In the genomic region with DNA sequence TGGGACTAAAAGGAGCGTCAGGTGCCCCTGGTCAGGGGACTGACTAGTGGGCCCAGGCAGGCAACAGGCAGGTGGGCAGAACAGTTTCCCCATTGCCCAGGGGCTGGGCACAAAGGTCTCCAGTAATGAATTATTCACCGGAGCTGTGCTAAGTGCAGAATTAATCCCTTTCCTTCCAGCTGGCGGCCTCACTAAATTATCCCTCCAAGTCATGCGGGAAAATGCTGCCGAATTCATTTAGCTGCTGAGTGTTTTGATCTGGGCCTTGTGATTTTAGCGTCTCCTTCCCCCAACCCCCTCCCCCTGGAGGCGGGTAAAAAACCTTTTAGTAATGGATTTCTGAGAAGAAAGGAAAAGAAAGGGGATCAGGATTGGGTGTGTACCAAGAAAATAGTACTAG, we compare ENCODE assay signal across 26 cellular contexts. TPM values are rescaled to one million over a fixed set of nuclear protein-coding genes. Genes with fewer than 3 reads are reported as not detected.
DNase-seq lines count a peak whose midpoint lies in the region; FAIRE-seq and TF ChIP-seq lines count a peak whose summit lies in the region.
"Had no signal": no experiment of that assay in that cellular context is flagged by ENCODE, and none has a peak within 500 bp of the region (broad histone marks: within the 10 kb centered on the region; RNA-seq: fewer than 3 reads in every experiment).

No MANE protein-coding gene starts in this region.

- H4K20me1 ChIP-seq in neural cell (ENCODE audit: insufficient read depth) (no peaks in the 10 kb centered on the region), mammary epithelial cell (ENCODE audit: insufficient read depth, low read length) (no peaks in the 10 kb centered on the region)

- DNase-seq in D721Med (ENCODE audit: insufficient read length, low spot score): peak; percentile 72
- peak; percentile 20 for DNase-seq in NCI-H1694 (lab: John Stamatoyannopoulos, UW)
- peak; percentile 93 for DNase-seq in NCI-H82 (lab: John Stamatoyannopoulos, UW)
- DNase-seq in midbrain (lab: John Stamatoyannopoulos, UW): no peak
- no peak for DNase-seq in mammary epithelial cell
- DNase-seq in right atrium auricular region (ENCODE audit: low spot score): no peak
- no peak for DNase-seq in activated CD4-positive, alpha-beta memory T cell treated with anti-CD3 and anti-CD28 coated beads for 36 hours
- DNase-seq: BE2C; Calu3; CD4-positive, alpha-beta T cell; DND-41; HCEC 1CT; IMR-90; Karpas-422; MM.1S; NCI-H1092 treated with DMSO at 0.1 percent for 48 hours; NCI-H2029; NCI-H446 treated with DMSO at 0.1 percent for 48 hours; RPMI8226; SIG-M5 had no signal

- TF ChIP-seq CTCF in D721Med (IDR thresholded peaks at IDR 0.05; ENCODE audit: insufficient read depth, missing control alignments) (no peak), neural cell (IDR thresholded peaks at IDR 0.05; ENCODE audit: poor library complexity, severe bottlenecking) (no peak), mammary epithelial cell (conservative IDR thresholded peaks at IDR 0.05 in 1 of 2, IDR thresholded peaks at IDR 0.05 in 1 of 2; ENCODE audit: extremely low read depth in 1 of 2, insufficient read depth in 1 of 2, low read depth in 1 of 2, low read length in 2 of 2) (no peak), right atrium auricular region (IDR thresholded peaks at IDR 0.05) (no peak)

- H3K4me3 Mint-ChIP-seq in activated CD4-positive, alpha-beta memory T cell treated with anti-CD3 and anti-CD28 coated beads for 36 hours: no peak overlapping the region
- H3K4me3 Mint-ChIP-seq: CD4-positive, alpha-beta T cell had no signal

- no peaks in the 10 kb centered on the region for H3K36me3 ChIP-seq in neural cell (ENCODE audit: insufficient read depth, low read length)
- H3K36me3 ChIP-seq in mammary epithelial cell (ENCODE audit: insufficient read depth, low read length): no peaks in the 10 kb centered on the region
- H3K36me3 ChIP-seq in right atrium auricular region: no peaks in the 10 kb centered on the region
- H3K36me3 ChIP-seq: BE2C had no signal

- dilution Hi-C loops in mammary epithelial cell (cut with HindIII; ENCODE audit: low sequenced_read_pairs): loop anchor here (5.0 kb wide), 1 partner anchor 71 kb away; no protein-coding TSS in a partner anchor

- peak overlapping the region; percentile 17 for H3K4me3 ChIP-seq in neural cell (ENCODE audit: low read length)
- H3K4me3 ChIP-seq in mammary epithelial cell (replicated peaks in 1 of 3; ENCODE audit: insufficient read depth in 1 of 3, low read depth in 2 of 3, low read length in 3 of 3): no peak overlapping the region
- H3K4me3 ChIP-seq in right atrium auricular region: no peak overlapping the region

- no peak overlapping the region for H2AFZ ChIP-seq in neural cell (ENCODE audit: low read depth, low read length)
- H2AFZ ChIP-seq in mammary epithelial cell (ENCODE audit: low read depth, low read length): no peak overlapping the region

- intact Hi-C loops in mammary epithelial cell (cut with micrococcal nuclease): no loop called here
- intact Hi-C loops in activated CD4-positive, alpha-beta memory T cell treated with anti-CD3 and anti-CD28 coated beads for 36 hours (cut with micrococcal nuclease): no loop called here

- H3K79me2 ChIP-seq in neural cell (replicated peaks; ENCODE audit: insufficient read depth, low read length) (no peaks in the 10 kb centered on the region), mammary epithelial cell (ENCODE audit: insufficient read depth, low read length) (no peaks in the 10 kb centered on the region)

- TF ChIP-seq RAD21 in neural cell (conservative IDR thresholded peaks at IDR 0.05): peak; percentile 26

- no peaks in the 10 kb centered on the region for H3K9me2 ChIP-seq in neural cell (ENCODE audit: insufficient read depth, low read length)

- TF ChIP-seq EP300 in neural cell (conservative IDR thresholded peaks at IDR 0.05; ENCODE audit: poor library complexity, severe bottlenecking): no peak

- CTCF ChIA-PET in mammary epithelial cell (lab: Charles Lee; ENCODE audit: low non-redundant PET): no interaction called here
- CTCF ChIA-PET in activated CD4-positive, alpha-beta memory T cell treated with anti-CD3 and anti-CD28 coated beads for 36 hours (lab: Charles Lee): no interaction called here

- H3K36me3 Mint-ChIP-seq in activated CD4-positive, alpha-beta memory T cell treated with anti-CD3 and anti-CD28 coated beads for 36 hours: no peaks in the 10 kb centered on the region

- no peaks in the 10 kb centered on the region for H3K4me1 Mint-ChIP-seq in activated CD4-positive, alpha-beta memory T cell treated with anti-CD3 and anti-CD28 coated beads for 36 hours (ENCODE audit: low read depth)

- H3F3A ChIP-seq in neural cell (ENCODE audit: insufficient read depth, low read length, poor library complexity, severe bottlenecking): no peaks in the 10 kb centered on the region

- H3K9me3 Mint-ChIP-seq in activated CD4-positive, alpha-beta memory T cell treated with anti-CD3 and anti-CD28 coated beads for 36 hours: no peaks in the 10 kb centered on the region
- H3K9me3 Mint-ChIP-seq: CD4-positive, alpha-beta T cell had no signal

- no peak overlapping the region for H3K27ac Mint-ChIP-seq in activated CD4-positive, alpha-beta memory T cell treated with anti-CD3 and anti-CD28 coated beads for 36 hours
- H3K27ac Mint-ChIP-seq: CD4-positive, alpha-beta T cell had no signal

- POLR2A ChIA-PET in activated CD4-positive, alpha-beta memory T cell treated with anti-CD3 and anti-CD28 coated beads for 36 hours (lab: Charles Lee): no interaction called here

- no peaks in the 10 kb centered on the region for H3K9me3 ChIP-seq in neural cell (ENCODE audit: low read length)
- H3K9me3 ChIP-seq in mammary epithelial cell (replicated peaks; ENCODE audit: insufficient read depth, low read length): no peaks in the 10 kb centered on the region
- no peaks in the 10 kb centered on the region for H3K9me3 ChIP-seq in right atrium auricular region
- H3K9me3 ChIP-seq: BE2C had no signal

- no TSS peak for BruUV-seq in mammary epithelial cell (replicated peaks; lab: Mats Ljungman, UMichigan)

- H3K9ac ChIP-seq in neural cell (ENCODE audit: low read length): peak overlapping the region; percentile 52
- H3K9ac ChIP-seq in mammary epithelial cell (ENCODE audit: insufficient read depth, low read length): no peak overlapping the region

- 42% methylated on average over 7 of the region's 7 CpGs for WGBS in mammary epithelial cell (ENCODE audit: low coverage, missing lambda C conversion rate)

- H3K27me3 Mint-ChIP-seq in activated CD4-positive, alpha-beta memory T cell treated with anti-CD3 and anti-CD28 coated beads for 36 hours: peaks cover 17% of the 10 kb centered on the region

- no peaks in the 10 kb centered on the region for H3K4me1 ChIP-seq in mammary epithelial cell (ENCODE audit: insufficient read depth, low read length)
- H3K4me1 ChIP-seq in right atrium auricular region: peaks cover 0 to 7% of the 10 kb centered on the region in 2 donors

- FAIRE-seq in D721Med (lab: Jason Lieb, UNC): no peak
- FAIRE-seq: G401.6 had no signal

- in situ Hi-C loops in mammary epithelial cell (cut with MboI; ENCODE audit: low sequenced_read_pairs in 2 of 2): no loop called here

- H3K27me3 ChIP-seq in neural cell (ENCODE audit: insufficient read depth, low read depth, low read length): no peaks in the 10 kb centered on the region
- peaks cover 4% of the 10 kb centered on the region for H3K27me3 ChIP-seq in mammary epithelial cell (ENCODE audit: insufficient read depth, low read length)
- no peaks in the 10 kb centered on the region for H3K27me3 ChIP-seq in right atrium auricular region
- H3K27me3 ChIP-seq: BE2C had no signal

- peak overlapping the region; percentile 87 for H3K27ac ChIP-seq in neural cell (ENCODE audit: low read length)
- no peak overlapping the region for H3K27ac ChIP-seq in mammary epithelial cell (ENCODE audit: insufficient read depth, low read depth, low read length)
- no peak overlapping the region for H3K27ac ChIP-seq in right atrium auricular region

- H3K4me2 ChIP-seq in neural cell (ENCODE audit: low read length): no peak overlapping the region
- H3K4me2 ChIP-seq in mammary epithelial cell (ENCODE audit: insufficient read depth, low read depth, low read length): no peak overlapping the region

TF ChIP-seq in neural cell, 6 proteins besides CTCF, POLR2A, EP300 and RAD21:
- TF ChIP-seq EZH2 (IDR thresholded peaks at IDR 0.05; ENCODE audit: borderline replicate concordance, insufficient read depth, low read length, poor library complexity, severe bottlenecking) (no peak), MXI1 (conservative IDR thresholded peaks at IDR 0.05; ENCODE audit: poor library complexity, severe bottlenecking) (no peak), TAF1 (IDR thresholded peaks at IDR 0.05; ENCODE audit: low read depth) (no peak), REST (IDR thresholded peaks at IDR 0.05; ENCODE audit: borderline replicate concordance) (peak; percentile 44), SMC3 (conservative IDR thresholded peaks at IDR 0.05; ENCODE audit: poor library complexity) (peak; percentile 20)
TF ChIP-seq in neural cell: peak in this region for 2.

RNA-seq across cellular contexts. Expression of gene CCDC33, which starts 47.2 kb away (rescaled TPM):
- polyA plus RNA-seq in neural cell (1.4 TPM in 2 replicates), mammary epithelial cell (0.20 TPM)
- polyA minus RNA-seq in neural cell (0.73 and 1.3 TPM in 2 replicates), mammary epithelial cell (not detected)
- total RNA-seq in mammary epithelial cell (not detected), right atrium auricular region (not detected)
- total RNA-seq in activated CD4-positive, alpha-beta memory T cell treated with anti-CD3 and anti-CD28 coated beads for 36 hours: not detected
- total RNA-seq: CD4-positive, alpha-beta T cell; HT1080; IMR-90; OCI-LY7; T-helper 1 cell treated with Interleukin-12 subunit alpha and Interleukin-12 subunit beta and Interleukin-4 antibody, amounts not matched to agents 30 ng/mL and 1 ng/mL, for 36 hours had no signal
- polyA plus RNA-seq: AG04450, IMR-90 had no signal

Comparison
In these comparisons a context has a peak if more than half of its experiments do, and no peak if none do; other contexts are left out.
1. DNase-seq: peak in D721Med (single experiment), NCI-H1694 (single experiment) and NCI-H82 (single experiment); none in midbrain (single experiment), mammary epithelial cell (single experiment), right atrium auricular region (single experiment) and activated CD4-positive, alpha-beta memory T cell treated with anti-CD3 and anti-CD28 coated beads for 36 hours (single experiment).